In genomic region chr20:18567739-18568091, GRCh38 we compare ENCODE assay signal across 8 cellular contexts. TPM values are rescaled to one million over a fixed set of nuclear protein-coding genes. Genes with fewer than 3 reads are reported as not detected.
A peak's percentile ranks its signal among the peaks of the same experiment; 100 is the strongest.
DNase-seq lines count a peak whose midpoint lies in the region; ATAC-seq and TF ChIP-seq lines count a peak whose summit lies in the region.

No MANE protein-coding gene starts in this region.

- H3K9me3 Mint-ChIP-seq in activated naive CD8-positive, alpha-beta T cell treated with anti-CD3 and anti-CD28 coated beads, Interleukin-2, amount 50 U/mL, for 24 hours = no peaks in the 10 kb centered on the region

- H3K36me3 ChIP-seq in thymus (ENCODE audit: control insufficient read depth, insufficient read depth) = peaks cover 10% of the 10 kb centered on the region

- TF ChIP-seq CTCF in GM12865 (IDR thresholded peaks at IDR 0.05; ENCODE audit: insufficient read depth, low read depth, low read length, missing control alignments) = no peak

- H3K4me3 ChIP-seq in GM12865 (ENCODE audit: low read depth, low read length) (peak overlapping the region; percentile 89), thymus (ENCODE audit: low read length) (peak overlapping the region; percentile 89)

- peak; percentile 18 for ATAC-seq in HG02943 (IDR thresholded peaks at IDR 0.05; ENCODE audit: low read depth, unreplicated experiment)
- ATAC-seq in activated naive CD8-positive, alpha-beta T cell treated with anti-CD3 and anti-CD28 coated beads, Interleukin-2, amount 50 U/mL, for 24 hours = no peak

- peaks cover 1% of the 10 kb centered on the region for H3K9me3 ChIP-seq in thymus (ENCODE audit: control insufficient read depth)

- H3K4me1 ChIP-seq in thymus (ENCODE audit: control insufficient read depth, insufficient read depth, low read length) = peaks cover 4% of the 10 kb centered on the region

- H3K27ac ChIP-seq in layer of hippocampus (ENCODE audit: low read depth, low read length) = peak overlapping the region; percentile 71
- H3K27ac ChIP-seq in thymus (ENCODE audit: low read depth) = no peak overlapping the region

- H3K4me1 Mint-ChIP-seq in activated naive CD8-positive, alpha-beta T cell treated with anti-CD3 and anti-CD28 coated beads, Interleukin-2, amount 50 U/mL, for 24 hours = peaks cover 23% of the 10 kb centered on the region

- H3K4me3 Mint-ChIP-seq in activated naive CD8-positive, alpha-beta T cell treated with anti-CD3 and anti-CD28 coated beads, Interleukin-2, amount 50 U/mL, for 24 hours = peak overlapping the region; percentile 97

- peaks cover 26% of the 10 kb centered on the region for H3K36me3 Mint-ChIP-seq in activated naive CD8-positive, alpha-beta T cell treated with anti-CD3 and anti-CD28 coated beads, Interleukin-2, amount 50 U/mL, for 24 hours (ENCODE audit: low read depth)

- WGBS in thymus = 12% methylated on average over 6 of the region's 6 CpGs

- H3K27ac Mint-ChIP-seq in activated naive CD8-positive, alpha-beta T cell treated with anti-CD3 and anti-CD28 coated beads, Interleukin-2, amount 50 U/mL, for 24 hours = peak overlapping the region; percentile 95

- no peaks in the 10 kb centered on the region for H3K27me3 ChIP-seq in layer of hippocampus (ENCODE audit: control insufficient read depth, insufficient read depth, low read length)
- no peaks in the 10 kb centered on the region for H3K27me3 ChIP-seq in thymus (ENCODE audit: control insufficient read depth, insufficient read depth)

- DNase-seq in GM12865 (ENCODE audit: low read depth) (no peak), NCI-H774 (lab: John Stamatoyannopoulos, UW) (no peak), cerebellar nuclear complex (lab: John Stamatoyannopoulos, UW) (no peak), NCI-H510A (lab: John Stamatoyannopoulos, UW) (no peak)
- DNase-seq in activated naive CD8-positive, alpha-beta T cell treated with anti-CD3 and anti-CD28 coated beads, Interleukin-2, amount 50 U/mL, for 24 hours = no peak

- H3K27me3 Mint-ChIP-seq in activated naive CD8-positive, alpha-beta T cell treated with anti-CD3 and anti-CD28 coated beads, Interleukin-2, amount 50 U/mL, for 24 hours = no peaks in the 10 kb centered on the region

RNA-seq across cellular contexts. Expression of gene SMIM26, which starts 0.5 kb away (rescaled TPM):
- 188 TPM for polyA plus RNA-seq in thymus

RNA-seq across cellular contexts. Expression of gene DTD1, which starts 20.1 kb away (rescaled TPM):
- 16.9 TPM for polyA plus RNA-seq in thymus

RNA-seq across cellular contexts. Expression of gene SEC23B, which starts 60.0 kb away (rescaled TPM):
- polyA plus RNA-seq in thymus = 16.4 TPM
